8 cellular contexts compared by ENCODE assay signal in the genomic region with DNA sequence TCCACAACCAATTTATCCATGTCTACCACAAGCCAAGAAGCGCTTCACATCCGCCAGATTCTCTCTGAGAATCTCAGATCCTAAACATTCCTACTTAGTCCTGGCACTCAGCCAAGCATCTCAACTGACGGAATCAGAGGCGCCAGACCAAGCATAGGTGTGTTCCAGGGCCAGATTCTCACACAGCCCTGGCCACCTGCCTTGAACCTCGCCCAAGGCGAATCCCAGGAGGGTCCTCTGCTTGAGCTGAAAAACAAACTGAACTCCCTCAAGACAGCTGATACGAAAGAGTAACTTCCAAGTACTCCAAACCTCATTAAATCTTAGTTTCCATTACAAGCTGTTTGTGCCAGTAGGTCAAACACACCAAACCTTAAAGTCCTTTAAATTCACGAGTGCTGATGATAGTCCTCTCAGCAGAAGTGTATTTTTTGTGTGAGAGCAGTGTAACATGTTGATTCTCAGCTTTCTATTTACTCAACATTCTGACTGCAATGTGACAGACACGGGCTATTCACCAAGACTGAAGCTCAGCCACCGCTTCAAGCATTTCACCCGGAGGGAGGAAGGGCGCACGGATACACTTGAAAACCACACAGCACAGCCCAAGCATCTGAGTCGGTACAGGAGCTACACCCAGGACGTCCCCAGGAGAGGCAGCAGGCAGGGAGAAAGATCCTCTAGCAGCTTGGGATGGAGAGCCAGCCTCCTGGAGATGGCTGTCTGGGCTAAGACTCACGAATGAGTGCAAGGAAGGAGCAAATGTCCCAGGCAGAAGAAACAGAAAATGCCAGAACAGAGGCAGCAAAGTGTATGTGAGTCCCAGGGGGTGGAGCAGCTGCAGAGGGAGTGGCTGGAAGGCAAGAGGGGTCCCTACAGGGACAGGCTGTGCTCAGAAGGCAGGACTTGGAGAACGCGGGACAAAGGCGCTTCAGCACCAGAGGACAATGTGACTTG. TPM values are rescaled to one million over a fixed set of nuclear protein-coding genes. Genes with fewer than 3 reads are reported as not detected.
DNase-seq lines count a peak whose midpoint lies in the region; TF ChIP-seq lines count a peak whose summit lies in the region.

No MANE protein-coding gene starts in this region.

- no peaks in the 10 kb centered on the region for H3K9me3 Mint-ChIP-seq in activated T-helper 1 cell treated with anti-CD3 and anti-CD28 coated beads, Interleukin-12 subunit alpha, Interleukin-12 subunit beta, Interleukin-2, Interleukin-4 antibody, amounts not matched to agents 30 ng/mL and 10 ng/mL and 1 ng/mL, durations not matched to agents 14 hours and 24 hours and 36 hours

- H3K4me3 Mint-ChIP-seq in activated T-helper 1 cell treated with anti-CD3 and anti-CD28 coated beads, Interleukin-12 subunit alpha, Interleukin-12 subunit beta, Interleukin-2, Interleukin-4 antibody, amounts not matched to agents 30 ng/mL and 10 ng/mL and 1 ng/mL, durations not matched to agents 14 hours and 24 hours and 36 hours: no peak overlapping the region

- peak; percentile 11 for DNase-seq in NCI-H146 (lab: John Stamatoyannopoulos, UW)
- no peak for DNase-seq in NCI-H146 treated with DMSO at 0.1 percent for 48 hours (lab: John Stamatoyannopoulos, UW; ENCODE audit: unreplicated experiment)
- peak; percentile 56 for DNase-seq in choroid plexus epithelial cell (ENCODE audit: low read depth)
- peak; percentile 67 for DNase-seq in midbrain (lab: John Stamatoyannopoulos, UW)
- DNase-seq in activated T-helper 1 cell treated with anti-CD3 and anti-CD28 coated beads, Interleukin-12 subunit alpha, Interleukin-12 subunit beta, Interleukin-2, Interleukin-4 antibody, amounts not matched to agents 30 ng/mL and 10 ng/mL and 1 ng/mL, durations not matched to agents 14 hours and 24 hours and 36 hours (ENCODE audit: low spot score): no peak
- no peak for DNase-seq in ureter (ENCODE audit: low spot score)
- no peak for DNase-seq in DMS114 treated with DMSO at 0.1 percent for 48 hours (lab: John Stamatoyannopoulos, UW; ENCODE audit: unreplicated experiment)

- TF ChIP-seq CTCF in choroid plexus epithelial cell (conservative IDR thresholded peaks at IDR 0.05; ENCODE audit: low read depth, low read length): no peak

- intact Hi-C loops in activated T-helper 1 cell treated with anti-CD3 and anti-CD28 coated beads, Interleukin-12 subunit alpha, Interleukin-12 subunit beta, Interleukin-2, Interleukin-4 antibody, amounts not matched to agents 30 ng/mL and 10 ng/mL and 1 ng/mL, durations not matched to agents 14 hours and 24 hours and 36 hours (cut with micrococcal nuclease): no loop called here

- H3K27me3 Mint-ChIP-seq in activated T-helper 1 cell treated with anti-CD3 and anti-CD28 coated beads, Interleukin-12 subunit alpha, Interleukin-12 subunit beta, Interleukin-2, Interleukin-4 antibody, amounts not matched to agents 30 ng/mL and 10 ng/mL and 1 ng/mL, durations not matched to agents 14 hours and 24 hours and 36 hours (ENCODE audit: insufficient read depth): peaks cover 43% of the 10 kb centered on the region

- H3K4me1 Mint-ChIP-seq in activated T-helper 1 cell treated with anti-CD3 and anti-CD28 coated beads, Interleukin-12 subunit alpha, Interleukin-12 subunit beta, Interleukin-2, Interleukin-4 antibody, amounts not matched to agents 30 ng/mL and 10 ng/mL and 1 ng/mL, durations not matched to agents 14 hours and 24 hours and 36 hours (ENCODE audit: low read depth): no peaks in the 10 kb centered on the region

- H3K36me3 Mint-ChIP-seq in activated T-helper 1 cell treated with anti-CD3 and anti-CD28 coated beads, Interleukin-12 subunit alpha, Interleukin-12 subunit beta, Interleukin-2, Interleukin-4 antibody, amounts not matched to agents 30 ng/mL and 10 ng/mL and 1 ng/mL, durations not matched to agents 14 hours and 24 hours and 36 hours (ENCODE audit: low read depth): no peaks in the 10 kb centered on the region

- no peak overlapping the region for H3K27ac Mint-ChIP-seq in activated T-helper 1 cell treated with anti-CD3 and anti-CD28 coated beads, Interleukin-12 subunit alpha, Interleukin-12 subunit beta, Interleukin-2, Interleukin-4 antibody, amounts not matched to agents 30 ng/mL and 10 ng/mL and 1 ng/mL, durations not matched to agents 14 hours and 24 hours and 36 hours

- TF ChIP-seq RAD21 in Ishikawa (IDR thresholded peaks at IDR 0.05; ENCODE audit: low read depth): no peak

- H3K4me3 ChIP-seq in choroid plexus epithelial cell (ENCODE audit: low read depth, low read length): peak overlapping the region; percentile 53

- no peak for TF ChIP-seq EP300 in Ishikawa (IDR thresholded peaks at IDR 0.05; ENCODE audit: borderline replicate concordance)

TF ChIP-seq in Ishikawa, 13 proteins besides CTCF, POLR2A, EP300 and RAD21:
- TF ChIP-seq FOXM1 (IDR thresholded peaks at IDR 0.05; ENCODE audit: borderline replicate concordance, low read depth) (no peak), NFIC (IDR thresholded peaks at IDR 0.05) (peak; percentile 56; the same call in 1 of the 2 replicates)

RNA-seq across cellular contexts. Expression of gene PARD3, which starts 6.0 kb away (rescaled TPM):
- total RNA-seq in activated T-helper 1 cell treated with anti-CD3 and anti-CD28 coated beads, Interleukin-12 subunit alpha, Interleukin-12 subunit beta, Interleukin-2, Interleukin-4 antibody, amounts not matched to agents 30 ng/mL and 10 ng/mL and 1 ng/mL, durations not matched to agents 14 hours and 24 hours and 36 hours: 1.7 and 2.5 TPM in 2 replicates
- 73.5 TPM for total RNA-seq in ureter

Comparison
In these comparisons a context has a peak if more than half of its experiments do, and no peak if none do; other contexts are left out.
1. DNase-seq: peak in NCI-H146 (single experiment), choroid plexus epithelial cell (single experiment) and midbrain (single experiment); none in NCI-H146 treated with DMSO at 0.1 percent for 48 hours (single experiment), activated T-helper 1 cell treated with anti-CD3 and anti-CD28 coated beads, Interleukin-12 subunit alpha, Interleukin-12 subunit beta, Interleukin-2, Interleukin-4 antibody, amounts not matched to agents 30 ng/mL and 10 ng/mL and 1 ng/mL, durations not matched to agents 14 hours and 24 hours and 36 hours (single experiment), ureter (single experiment) and DMS114 treated with DMSO at 0.1 percent for 48 hours (single experiment).
2. RNA of gene PARD3, which starts 6.0 kb away (total RNA-seq): 73.5 TPM in ureter (single experiment); 1.7 to 2.5 TPM in activated T-helper 1 cell treated with anti-CD3 and anti-CD28 coated beads, Interleukin-12 subunit alpha, Interleukin-12 subunit beta, Interleukin-2, Interleukin-4 antibody, amounts not matched to agents 30 ng/mL and 10 ng/mL and 1 ng/mL, durations not matched to agents 14 hours and 24 hours and 36 hours; every median in the first group is over 10 times any median in the second.